Comparison of ENCODE assay signal across 9 cellular contexts in the genomic region with DNA sequence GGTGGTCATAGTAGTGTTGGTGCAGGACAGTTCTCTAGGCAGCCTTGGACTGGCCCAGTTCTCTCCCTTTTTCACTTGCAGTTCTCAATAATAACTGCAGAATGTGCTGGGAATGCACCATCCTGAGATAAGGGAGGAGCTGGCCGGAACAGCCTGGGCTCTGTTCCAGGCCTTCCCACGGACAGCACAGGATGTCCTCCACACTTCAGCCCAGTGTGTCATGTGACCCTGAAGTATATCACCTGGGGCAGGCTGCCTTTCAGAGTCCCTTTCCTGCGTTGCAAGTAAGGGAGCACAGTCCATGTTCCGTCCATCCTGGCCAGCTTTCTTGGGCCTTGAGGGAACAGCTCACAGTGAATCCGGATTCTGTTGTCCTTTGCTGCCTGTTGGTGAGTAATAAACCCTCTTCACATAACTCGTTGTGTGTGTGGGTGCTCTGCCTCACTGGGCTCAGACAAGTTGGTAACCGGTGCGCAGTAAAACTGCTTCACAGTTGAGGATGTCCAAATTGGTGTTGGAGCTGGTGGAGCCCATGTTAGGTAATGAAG. TPM values are rescaled to one million over a fixed set of nuclear protein-coding genes. Genes with fewer than 3 reads are reported as not detected.
DNase-seq lines count a peak whose midpoint lies in the region; ATAC-seq and TF ChIP-seq lines count a peak whose summit lies in the region.
"Had no signal": no experiment of that assay in that cellular context is flagged by ENCODE, and none has a peak within 500 bp of the region (broad histone marks: within the 10 kb centered on the region; RNA-seq: fewer than 3 reads in every experiment).

No MANE protein-coding gene starts in this region.

- H3K27me3 Mint-ChIP-seq in activated CD4-positive, alpha-beta T cell treated with anti-CD3 and anti-CD28 coated beads for 36 hours: peaks cover 5% of the 10 kb centered on the region
- peaks cover 2% of the 10 kb centered on the region for H3K27me3 Mint-ChIP-seq in activated T-helper 1 cell treated with anti-CD3 and anti-CD28 coated beads, Interleukin-12 subunit alpha, Interleukin-12 subunit beta, Interleukin-2, Interleukin-4 antibody, amounts not matched to agents 30 ng/mL and 10 ng/mL and 1 ng/mL, durations not matched to agents 14 hours and 24 hours and 36 hours (ENCODE audit: insufficient read depth)

- POLR2A ChIA-PET in activated CD4-positive, alpha-beta T cell treated with anti-CD3 and anti-CD28 coated beads for 36 hours (lab: Charles Lee): interaction anchor here (1.1 to 1.4 kb wide), 3 partner anchors 10 to 41 kb away, joined by 3 to 5 read pairs (median 4); no protein-coding TSS in a partner anchor

- no peaks in the 10 kb centered on the region for H3K9me3 Mint-ChIP-seq in activated CD4-positive, alpha-beta T cell treated with anti-CD3 and anti-CD28 coated beads for 36 hours (ENCODE audit: low read depth)
- H3K9me3 Mint-ChIP-seq in activated T-helper 1 cell treated with anti-CD3 and anti-CD28 coated beads, Interleukin-12 subunit alpha, Interleukin-12 subunit beta, Interleukin-2, Interleukin-4 antibody, amounts not matched to agents 30 ng/mL and 10 ng/mL and 1 ng/mL, durations not matched to agents 14 hours and 24 hours and 36 hours: peaks cover 13% of the 10 kb centered on the region

- no peak for TF ChIP-seq CTCF in left ventricle myocardium inferior (IDR thresholded peaks at IDR 0.05; ENCODE audit: borderline replicate concordance)
- TF ChIP-seq CTCF in WERI-Rb-1 (IDR thresholded peaks at IDR 0.05; ENCODE audit: low read depth, low read length): no peak

- no peaks in the 10 kb centered on the region for H3K27me3 ChIP-seq in left ventricle myocardium inferior (ENCODE audit: low read depth)
- H3K27me3 ChIP-seq in skeletal muscle tissue (ENCODE audit: control insufficient read depth in 3 of 3, insufficient read depth in 3 of 3, low read length in 3 of 3): no peaks in the 10 kb centered on the region
- no peaks in the 10 kb centered on the region for H3K27me3 ChIP-seq in WERI-Rb-1 (ENCODE audit: insufficient read depth, low read depth, severe bottlenecking)

- peak overlapping the region; percentile 93 for H3K27ac Mint-ChIP-seq in activated CD4-positive, alpha-beta T cell treated with anti-CD3 and anti-CD28 coated beads for 36 hours
- peak overlapping the region; percentile 95 for H3K27ac Mint-ChIP-seq in activated T-helper 1 cell treated with anti-CD3 and anti-CD28 coated beads, Interleukin-12 subunit alpha, Interleukin-12 subunit beta, Interleukin-2, Interleukin-4 antibody, amounts not matched to agents 30 ng/mL and 10 ng/mL and 1 ng/mL, durations not matched to agents 14 hours and 24 hours and 36 hours

- H3K4me3 Mint-ChIP-seq in activated CD4-positive, alpha-beta T cell treated with anti-CD3 and anti-CD28 coated beads for 36 hours: peak overlapping the region; percentile 71
- peak overlapping the region; percentile 81 for H3K4me3 Mint-ChIP-seq in activated T-helper 1 cell treated with anti-CD3 and anti-CD28 coated beads, Interleukin-12 subunit alpha, Interleukin-12 subunit beta, Interleukin-2, Interleukin-4 antibody, amounts not matched to agents 30 ng/mL and 10 ng/mL and 1 ng/mL, durations not matched to agents 14 hours and 24 hours and 36 hours

- no peak overlapping the region for H3K9ac ChIP-seq in skeletal muscle tissue (ENCODE audit: low read depth in 1 of 3, low read length in 3 of 3)

- CTCF ChIA-PET in activated CD4-positive, alpha-beta T cell treated with anti-CD3 and anti-CD28 coated beads for 36 hours (lab: Charles Lee): interaction anchor here (0.8 to 1.1 kb wide), 6 partner anchors 9 to 97 kb away, joined by 3 read pairs; no protein-coding TSS in a partner anchor

- H3K27ac ChIP-seq in left ventricle myocardium inferior (replicated peaks) (peak overlapping the region; percentile 88), skeletal muscle tissue (ENCODE audit: low read depth, low read length) (no peak overlapping the region), WERI-Rb-1 (no peak overlapping the region)

- H3K4me3 ChIP-seq in left ventricle myocardium inferior: peak overlapping the region; percentile 65
- peak overlapping the region in 2 of 3 donors; percentile 19 to 57 for H3K4me3 ChIP-seq in skeletal muscle tissue (ENCODE audit: low read length in 3 of 3)
- no peak overlapping the region for H3K4me3 ChIP-seq in WERI-Rb-1 (ENCODE audit: low read depth, low read length)

- H3K4me1 ChIP-seq in left ventricle myocardium inferior (peaks cover 26% of the 10 kb centered on the region), skeletal muscle tissue (ENCODE audit: control insufficient read depth in 3 of 3, insufficient read depth in 3 of 3, low read length in 3 of 3) (peaks cover 0 to 6% (median 0%) of the 10 kb centered on the region in 3 donors)

- peaks cover 24% of the 10 kb centered on the region for H3K36me3 Mint-ChIP-seq in activated CD4-positive, alpha-beta T cell treated with anti-CD3 and anti-CD28 coated beads for 36 hours (ENCODE audit: low read depth)
- peaks cover 20% of the 10 kb centered on the region for H3K36me3 Mint-ChIP-seq in activated T-helper 1 cell treated with anti-CD3 and anti-CD28 coated beads, Interleukin-12 subunit alpha, Interleukin-12 subunit beta, Interleukin-2, Interleukin-4 antibody, amounts not matched to agents 30 ng/mL and 10 ng/mL and 1 ng/mL, durations not matched to agents 14 hours and 24 hours and 36 hours (ENCODE audit: low read depth)

- H3K4me1 Mint-ChIP-seq in activated CD4-positive, alpha-beta T cell treated with anti-CD3 and anti-CD28 coated beads for 36 hours: peaks cover 59% of the 10 kb centered on the region
- peaks cover 70% of the 10 kb centered on the region for H3K4me1 Mint-ChIP-seq in activated T-helper 1 cell treated with anti-CD3 and anti-CD28 coated beads, Interleukin-12 subunit alpha, Interleukin-12 subunit beta, Interleukin-2, Interleukin-4 antibody, amounts not matched to agents 30 ng/mL and 10 ng/mL and 1 ng/mL, durations not matched to agents 14 hours and 24 hours and 36 hours (ENCODE audit: low read depth)

- DNase-seq in activated CD4-positive, alpha-beta T cell treated with anti-CD3 and anti-CD28 coated beads for 36 hours: no peak
- no peak for DNase-seq in activated CD4-positive, alpha-beta T cell treated with anti-CD3 and anti-CD28 coated beads for 48 hours
- DNase-seq in activated T-helper 1 cell treated with anti-CD3 and anti-CD28 coated beads, Interleukin-12 subunit alpha, Interleukin-12 subunit beta, Interleukin-2, Interleukin-4 antibody, amounts not matched to agents 30 ng/mL and 10 ng/mL and 1 ng/mL, durations not matched to agents 14 hours and 24 hours and 36 hours (ENCODE audit: low spot score): no peak
- DNase-seq in left ventricle myocardium inferior (peak; percentile 77), AG20443 (ENCODE audit: low spot score) (no peak), WERI-Rb-1 (no peak)
- DNase-seq: NCI-H1105 had no signal

- H3K36me3 ChIP-seq in left ventricle myocardium inferior (peaks cover 8% of the 10 kb centered on the region), skeletal muscle tissue (ENCODE audit: control insufficient read depth in 3 of 3, insufficient read depth in 3 of 3, low read length in 3 of 3) (no peaks in the 10 kb centered on the region), WERI-Rb-1 (no peaks in the 10 kb centered on the region)

- H3K9me3 ChIP-seq in left ventricle myocardium inferior (replicated peaks) (no peaks in the 10 kb centered on the region), skeletal muscle tissue (ENCODE audit: control insufficient read depth in 3 of 3, low read length in 3 of 3) (no peaks in the 10 kb centered on the region), WERI-Rb-1 (ENCODE audit: severe bottlenecking) (no peaks in the 10 kb centered on the region)

- intact Hi-C loops in activated CD4-positive, alpha-beta T cell treated with anti-CD3 and anti-CD28 coated beads for 36 hours (cut with DNase I, micrococcal nuclease): loop anchor here (1.0 to 2.0 kb wide), 2 partner anchors 10 to 17 kb away; no protein-coding TSS in a partner anchor
- intact Hi-C loops in activated T-helper 1 cell treated with anti-CD3 and anti-CD28 coated beads, Interleukin-12 subunit alpha, Interleukin-12 subunit beta, Interleukin-2, Interleukin-4 antibody, amounts not matched to agents 30 ng/mL and 10 ng/mL and 1 ng/mL, durations not matched to agents 14 hours and 24 hours and 36 hours (cut with micrococcal nuclease): loop anchor here (2.0 kb wide), 2 partner anchors 13 to 41 kb away; no protein-coding TSS in a partner anchor
- intact Hi-C loops in left ventricle myocardium inferior (cut with micrococcal nuclease): loop anchor here (10.0 kb wide), 1 partner anchor 105 kb away; no protein-coding TSS in a partner anchor

- ATAC-seq in activated CD4-positive, alpha-beta T cell treated with anti-CD3 and anti-CD28 coated beads for 36 hours: peak; percentile 8
- ATAC-seq in HG03342 (IDR thresholded peaks at IDR 0.05; ENCODE audit: unreplicated experiment): no peak

RNA-seq across cellular contexts. Expression of gene BBS12, which starts 32.3 kb away (rescaled TPM):
- 1 to 10 TPM; 2.8 to 3.9 TPM for total RNA-seq in activated CD4-positive, alpha-beta T cell treated with anti-CD3 and anti-CD28 coated beads for 36 hours
- total RNA-seq in activated T-helper 1 cell treated with anti-CD3 and anti-CD28 coated beads, Interleukin-12 subunit alpha, Interleukin-12 subunit beta, Interleukin-2, Interleukin-4 antibody, amounts not matched to agents 30 ng/mL and 10 ng/mL and 1 ng/mL, durations not matched to agents 14 hours and 24 hours and 36 hours: 4.4 and 6.2 TPM in 2 replicates
- 5.4 TPM for total RNA-seq in left ventricle myocardium inferior
- 4.2 TPM for total RNA-seq in skeletal muscle tissue
